8 cellular contexts compared by ENCODE assay signal in the genomic region with DNA sequence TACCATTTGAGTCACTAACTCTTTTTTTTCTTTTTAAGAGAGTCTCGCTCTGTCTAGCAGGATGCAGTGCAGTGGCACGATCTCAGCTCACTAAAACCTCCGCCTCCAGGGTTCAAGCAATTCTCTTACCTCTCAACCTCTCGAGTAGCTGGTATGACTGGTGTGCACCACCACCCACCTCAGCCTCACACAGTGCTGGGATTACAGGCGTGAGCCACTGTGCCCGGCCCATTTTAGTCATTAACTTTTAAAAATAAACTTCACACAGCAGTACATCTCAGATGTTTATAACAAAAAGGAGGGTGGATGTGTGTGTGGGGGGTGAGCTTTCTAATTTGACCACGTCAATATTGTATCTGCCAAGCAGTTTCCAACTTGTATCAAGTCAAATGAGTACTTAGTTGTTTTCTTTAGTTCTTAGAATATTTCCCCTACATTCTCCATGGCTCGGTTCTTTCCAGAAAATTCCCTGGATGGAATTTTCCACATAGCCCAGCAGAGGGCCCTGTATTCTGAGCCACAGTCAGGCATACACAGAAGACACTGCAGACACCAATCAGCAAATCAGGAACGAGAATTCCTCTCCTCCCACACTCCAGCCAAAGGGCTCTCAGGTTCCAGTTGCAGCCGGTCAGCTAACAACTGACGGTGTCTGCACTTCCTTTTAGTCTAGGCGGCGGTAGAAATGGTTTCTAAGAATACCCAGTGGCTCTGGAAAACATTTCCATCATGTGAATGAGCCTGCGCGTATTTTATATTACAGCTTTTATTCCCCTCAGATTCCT. TPM values are rescaled to one million over a fixed set of nuclear protein-coding genes. Genes with fewer than 3 reads are reported as not detected.
A peak's percentile ranks its signal among the peaks of the same experiment; 100 is the strongest.
DNase-seq lines count a peak whose midpoint lies in the region; ATAC-seq and TF ChIP-seq lines count a peak whose summit lies in the region.

No MANE protein-coding gene starts in this region.

- H3K27me3 ChIP-seq in upper lobe of right lung, result no peaks in the 10 kb centered on the region

- 50% methylated on average over 2 of the region's 15 CpGs; no CpG with 5 or more reads in 1 of the 2 experiments for WGBS in mesodermal cell (ENCODE audit: insufficient coverage in 2 of 2), 2 experiments

- H3K4me3 ChIP-seq in SK-N-MC, result no peak overlapping the region
- H3K4me3 ChIP-seq in mesodermal cell (ENCODE audit: extremely low read depth, insufficient read depth, low read length, poor library complexity, severe bottlenecking), result no peak overlapping the region
- no peak overlapping the region for H3K4me3 ChIP-seq in upper lobe of right lung

- peak; percentile 81 for DNase-seq in GDM1 (lab: John Stamatoyannopoulos, UW)
- DNase-seq in NCI-H1105 (lab: John Stamatoyannopoulos, UW), result peak; percentile 61
- DNase-seq in SK-N-MC (ENCODE audit: low read depth, low spot score), result no peak
- peak; percentile 36 to 53 for DNase-seq in erythroblast (lab: John Stamatoyannopoulos, UW)
- peak; percentile 77 for DNase-seq in upper lobe of right lung
- no peak for DNase-seq in stimulated activated CD4-positive, alpha-beta T cell treated with anti-CD3 and anti-CD28 coated beads, Interleukin-12 subunit alpha, Interleukin-12 subunit beta, amount 100 ng/mL, for 4 hours

- H3K4me1 ChIP-seq in mesodermal cell (ENCODE audit: control insufficient read depth, insufficient read depth, low read length, poor library complexity, severe bottlenecking) (no peaks in the 10 kb centered on the region), upper lobe of right lung (peaks cover 4% of the 10 kb centered on the region)

- H3K27ac ChIP-seq in SK-N-MC (0 out of 2 replicates have a peak overlapping the region, but pooled peaks have one; percentile 19), mesodermal cell (ENCODE audit: low read depth, low read length, severe bottlenecking) (peak overlapping the region; percentile 57), upper lobe of right lung (peak overlapping the region; percentile 74)

- peak; percentile 100 for ATAC-seq in upper lobe of right lung
- no peak for ATAC-seq in GM18873 (IDR thresholded peaks at IDR 0.05; ENCODE audit: low FRiP score, unreplicated experiment)

- H3K36me3 ChIP-seq in SK-N-MC (ENCODE audit: insufficient read depth, low read length) (no peaks in the 10 kb centered on the region), mesodermal cell (ENCODE audit: control insufficient read depth, insufficient read depth, low read length) (no peaks in the 10 kb centered on the region), upper lobe of right lung (no peaks in the 10 kb centered on the region)

- no peak overlapping the region for H3K9ac ChIP-seq in SK-N-MC (ENCODE audit: insufficient read length)

- no peaks in the 10 kb centered on the region for H3K9me3 ChIP-seq in SK-N-MC (ENCODE audit: low read depth, low read length)
- H3K9me3 ChIP-seq in mesodermal cell (ENCODE audit: control insufficient read depth, low read length), result no peaks in the 10 kb centered on the region
- no peaks in the 10 kb centered on the region for H3K9me3 ChIP-seq in upper lobe of right lung

- intact Hi-C loops in upper lobe of right lung (cut with DNase I), result no loop called here

- no peak for TF ChIP-seq POLR2A in erythroblast (IDR thresholded peaks at IDR 0.05; ENCODE audit: low read length)

- peak; percentile 55 for TF ChIP-seq CTCF in upper lobe of right lung (IDR thresholded peaks at IDR 0.05)

RNA-seq across cellular contexts. Expression of gene ARAF, which starts 20.1 kb away (rescaled TPM):
- 34.7 TPM for polyA plus RNA-seq in mesodermal cell (2013, experiment 1 of 2)
- polyA plus RNA-seq in mesodermal cell (2013, experiment 2 of 2), result 34.6 TPM
- total RNA-seq in upper lobe of right lung, result 87.4 TPM

RNA-seq across cellular contexts. Expression of gene TIMP1, which starts 41.3 kb away (rescaled TPM):
- polyA plus RNA-seq in mesodermal cell (2013, experiment 1 of 2), result 519 TPM
- 428 TPM for polyA plus RNA-seq in mesodermal cell (2013, experiment 2 of 2)
- total RNA-seq in upper lobe of right lung, result 324 TPM

RNA-seq across cellular contexts. Expression of gene ZNF41, which starts 57.9 kb away (rescaled TPM):
- polyA plus RNA-seq in mesodermal cell (2013, experiment 1 of 2), result 4.8 TPM
- polyA plus RNA-seq in mesodermal cell (2013, experiment 2 of 2), result 4.9 TPM
- 11.5 TPM for total RNA-seq in upper lobe of right lung

Comparison
In these comparisons a context has a peak if more than half of its experiments do, and no peak if none do; other contexts are left out.
1. DNase-seq: peak in GDM1 (single experiment), NCI-H1105 (single experiment), erythroblast (2 of 2) and upper lobe of right lung (single experiment); none in SK-N-MC (single experiment) and stimulated activated CD4-positive, alpha-beta T cell treated with anti-CD3 and anti-CD28 coated beads, Interleukin-12 subunit alpha, Interleukin-12 subunit beta, amount 100 ng/mL, for 4 hours (single experiment).
2. H3K27ac ChIP-seq: peak in every context shown above with its lines; median percentile 74 in upper lobe of right lung; 57 in mesodermal cell; 19 in SK-N-MC.